16 cellular contexts compared by ENCODE assay signal in the genomic region with DNA sequence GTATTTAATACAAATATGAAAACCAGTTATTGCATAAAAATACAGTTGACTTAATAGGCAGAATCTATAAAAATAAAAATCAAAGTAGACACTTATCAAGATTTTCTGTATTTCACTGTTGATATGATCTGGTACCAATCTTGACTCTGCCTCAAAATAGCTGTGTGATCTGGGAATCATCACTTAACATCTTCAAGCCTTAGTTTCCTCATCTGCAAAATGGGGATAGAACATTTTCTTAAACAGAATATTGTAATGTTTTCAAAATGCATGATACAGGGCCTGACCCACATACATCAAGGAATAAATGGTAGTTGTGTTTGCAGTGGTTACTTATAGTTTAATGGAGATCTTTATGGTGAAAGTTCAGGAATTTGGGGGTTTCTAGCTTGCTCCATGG. TPM values are rescaled to one million over a fixed set of nuclear protein-coding genes. Genes with fewer than 3 reads are reported as not detected.
"Had no signal": no experiment of that assay in that cellular context is flagged by ENCODE, and none has a peak within 500 bp of the region (broad histone marks: within the 10 kb centered on the region; RNA-seq: fewer than 3 reads in every experiment).

No MANE protein-coding gene starts in this region.

RNA-seq across cellular contexts. Expression of a gene that starts 18.9 kb away (rescaled TPM):
- total RNA-seq: subcutaneous adipose tissue, suprapubic skin, temporal lobe, thoracic aorta, tibial nerve, upper lobe of right lung, ureter, urinary bladder, uterus, vagina had no signal
- polyA plus RNA-seq: urinary bladder had no signal

RNA-seq across cellular contexts. Expression of a gene that starts 21.4 kb away (rescaled TPM):
- total RNA-seq: subcutaneous adipose tissue, suprapubic skin, temporal lobe, thoracic aorta, tibial nerve, ureter, urinary bladder had no signal

RNA-seq across cellular contexts. Expression of a gene that starts 58.4 kb away (rescaled TPM):
- total RNA-seq: stomach, subcutaneous adipose tissue, suprapubic skin, temporal lobe, testis, thoracic aorta, thyroid gland, tibial nerve, transverse colon, upper lobe of left lung, upper lobe of right lung, ureter, urinary bladder, uterus, vagina had no signal
- polyA plus RNA-seq: stomach, thymus, urinary bladder had no signal
